In the genomic region with DNA sequence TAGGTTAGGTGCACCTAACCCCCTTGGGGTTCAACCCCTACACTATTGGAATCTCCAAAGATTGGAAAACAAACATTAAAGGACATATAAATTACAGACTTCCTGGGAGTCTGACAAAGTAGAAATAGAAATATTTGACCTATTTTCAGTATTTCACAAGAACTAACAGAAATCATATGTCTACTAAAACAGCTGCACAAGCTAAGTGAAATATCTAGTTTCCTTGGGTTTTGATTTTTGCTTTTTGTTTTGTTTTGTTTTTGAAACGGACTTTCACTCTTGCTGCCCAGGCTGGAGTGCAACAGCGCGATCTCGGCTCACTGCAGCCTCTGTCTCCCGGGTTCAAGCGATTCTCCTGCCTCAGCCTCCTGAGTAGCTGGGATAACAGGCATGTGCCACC, we compare ENCODE assay signal across 1 cellular context. TPM values are rescaled to one million over a fixed set of nuclear protein-coding genes. Genes with fewer than 3 reads are reported as not detected.
"Had no signal": no experiment of that assay in that cellular context is flagged by ENCODE, and none has a peak within 500 bp of the region (broad histone marks: within the 10 kb centered on the region; RNA-seq: fewer than 3 reads in every experiment).

No MANE protein-coding gene starts in this region.

RNA-seq across cellular contexts. Expression of a gene that starts 34.7 kb away (rescaled TPM):
- total RNA-seq: Right ventricle myocardium superior had no signal
